ENCODE assay signal across 26 cellular contexts in the genomic region with DNA sequence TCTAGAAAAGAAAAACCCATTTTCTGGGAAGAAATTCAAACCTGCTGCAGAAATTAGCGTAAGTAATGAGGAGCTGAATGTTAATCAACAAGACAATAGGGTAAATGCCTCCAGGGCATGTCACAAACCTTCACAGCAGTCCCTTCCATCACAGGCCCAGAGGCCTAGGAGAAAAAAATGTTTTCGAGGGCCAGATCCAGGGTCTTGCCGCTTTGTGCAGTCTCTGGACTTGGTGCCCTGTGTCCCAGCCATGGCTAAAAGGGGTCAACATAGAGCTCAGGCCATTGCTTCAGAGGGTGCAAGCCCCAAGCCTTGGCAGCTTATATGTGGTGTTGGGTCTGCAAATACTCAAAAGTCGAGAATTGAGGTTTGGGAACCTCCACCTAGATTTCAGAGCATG.
DNase-seq lines count a peak whose midpoint lies in the region; ATAC-seq, FAIRE-seq and TF ChIP-seq lines count a peak whose summit lies in the region.
"Had no signal": no experiment of that assay in that cellular context is flagged by ENCODE, and none has a peak within 500 bp of the region (broad histone marks: within the 10 kb centered on the region; RNA-seq: fewer than 3 reads in every experiment).

No MANE protein-coding gene starts in this region.

- no peaks in the 10 kb centered on the region for H3K27me3 Mint-ChIP-seq in activated naive CD4-positive, alpha-beta T cell treated with anti-CD3 and anti-CD28 coated beads, Interleukin-2, amount 50 U/mL, for 24 hours
- no peaks in the 10 kb centered on the region for H3K27me3 Mint-ChIP-seq in natural killer cell (ENCODE audit: low read depth in 2 of 2)
- H3K27me3 Mint-ChIP-seq: CD4-positive, alpha-beta T cell; CD8-positive, alpha-beta memory T cell had no signal

- H2AFZ ChIP-seq in K562 (ENCODE audit: low read depth, low read length), result no peak overlapping the region

- H3K4me2 ChIP-seq in K562 (ENCODE audit: insufficient read depth, low read length) (no peak overlapping the region), mesendoderm (ENCODE audit: low read length) (no peak overlapping the region)
- H3K4me2 ChIP-seq: BLaER1 treated with 17β-estradiol and CSF1 and Interleukin-3, amounts not matched to agents 10 nM and 100 nM had no signal

- H3K56ac ChIP-seq in mesendoderm (ENCODE audit: low read length), result no peak overlapping the region

- peaks cover 89% of the 10 kb centered on the region for H3K36me3 ChIP-seq in K562 (ENCODE audit: control insufficient read depth, insufficient read depth, low read length)
- no peaks in the 10 kb centered on the region for H3K36me3 ChIP-seq in mesendoderm (ENCODE audit: control insufficient read depth, insufficient read depth, low read length)

- no peak overlapping the region for H2BK120ac ChIP-seq in mesendoderm (ENCODE audit: low read depth, low read length)

- no peak overlapping the region for H3K23ac ChIP-seq in mesendoderm (ENCODE audit: low read length)

- H2BK15ac ChIP-seq in mesendoderm (replicated peaks; ENCODE audit: low read depth), result no peak overlapping the region

- H3K4me3 ChIP-seq in K562 (no peak overlapping the region), mesendoderm (ENCODE audit: low read length) (no peak overlapping the region)
- H3K4me3 ChIP-seq: BLaER1 treated with 17β-estradiol and CSF1 and Interleukin-3, amounts not matched to agents 10 nM and 100 nM had no signal

- CTCF ChIA-PET in K562 (lab: Yijun Ruan, JAX; ENCODE audit: low intra/inter-chr PET ratio), result no interaction called here

- H3K9me3 Mint-ChIP-seq in activated naive CD4-positive, alpha-beta T cell treated with anti-CD3 and anti-CD28 coated beads, Interleukin-2, amount 50 U/mL, for 24 hours, result peaks cover 18% of the 10 kb centered on the region
- H3K9me3 Mint-ChIP-seq in natural killer cell, result no peaks in the 10 kb centered on the region

- H3K4me1 ChIP-seq in K562 (replicated peaks in 1 of 2; ENCODE audit: control insufficient read depth in 2 of 2, insufficient read depth in 2 of 2, low read length in 2 of 2), result no peaks in the 10 kb centered on the region
- H3K4me1 ChIP-seq in mesendoderm (ENCODE audit: control insufficient read depth, low read depth, low read length), result no peaks in the 10 kb centered on the region
- H3K4me1 ChIP-seq: BE2C had no signal

- H4K20me1 ChIP-seq in K562 (replicated peaks; ENCODE audit: control insufficient read depth, insufficient read depth, low read length), result no peaks in the 10 kb centered on the region
- H4K20me1 ChIP-seq: BLaER1 treated with 17β-estradiol and CSF1 and Interleukin-3, amounts not matched to agents 10 nM and 100 nM had no signal

- no peak for TF ChIP-seq RAD21 in K562 (CRISPR knock-in tag; conservative IDR thresholded peaks at IDR 0.05 in 1 of 2, IDR thresholded peaks at IDR 0.05 in 1 of 2)

- TF ChIP-seq CTCF in K562 (IDR thresholded peaks at IDR 0.05 in 2 of 3, conservative IDR thresholded peaks at IDR 0.05 in 1 of 3; ENCODE audit: insufficient read depth in 2 of 3, low read depth in 1 of 3, low read length in 3 of 3) (no peak), natural killer cell (IDR thresholded peaks at IDR 0.05) (no peak)

- H3K36me3 Mint-ChIP-seq in activated naive CD4-positive, alpha-beta T cell treated with anti-CD3 and anti-CD28 coated beads, Interleukin-2, amount 50 U/mL, for 24 hours, result peaks cover 24% of the 10 kb centered on the region
- peaks cover 9% of the 10 kb centered on the region for H3K36me3 Mint-ChIP-seq in natural killer cell

- H3K27me3 ChIP-seq in K562 (ENCODE audit: control insufficient read depth in 2 of 2, insufficient read depth in 2 of 2, low read length in 2 of 2) (no peaks in the 10 kb centered on the region), mesendoderm (ENCODE audit: insufficient read depth, low read length, poor library complexity) (no peaks in the 10 kb centered on the region)
- H3K27me3 ChIP-seq: BE2C; BLaER1 treated with 17β-estradiol and CSF1 and Interleukin-3, amounts not matched to agents 10 nM and 100 nM had no signal

- no peaks in the 10 kb centered on the region for H3K79me1 ChIP-seq in mesendoderm (ENCODE audit: low read length)

- H3K9ac ChIP-seq in K562 (ENCODE audit: insufficient read depth in 1 of 2, low read depth in 2 of 2, low read length in 2 of 2) (no peak overlapping the region), mesendoderm (ENCODE audit: low read length) (no peak overlapping the region)
- H3K9ac ChIP-seq: BLaER1 treated with 17β-estradiol and CSF1 and Interleukin-3, amounts not matched to agents 10 nM and 100 nM had no signal

- H3K4me1 Mint-ChIP-seq in activated naive CD4-positive, alpha-beta T cell treated with anti-CD3 and anti-CD28 coated beads, Interleukin-2, amount 50 U/mL, for 24 hours, result peaks cover 4% of the 10 kb centered on the region
- H3K4me1 Mint-ChIP-seq in natural killer cell, result peaks cover 3 to 4% of the 10 kb centered on the region in 2 donors

- no peak for ATAC-seq in K562
- ATAC-seq in natural killer cell, result no peak

- no peak overlapping the region for H2BK5ac ChIP-seq in mesendoderm (ENCODE audit: low read length)

- no peak for FAIRE-seq in K562 (lab: Jason Lieb, UNC)
- FAIRE-seq: A204.1, D721Med, GM12891, GM18507, H1 had no signal

- H4K5ac ChIP-seq in mesendoderm (ENCODE audit: low read length), result no peak overlapping the region

- H3K9me1 ChIP-seq in K562 (ENCODE audit: control insufficient read depth, insufficient read depth, low read length), result no peaks in the 10 kb centered on the region

- no peak overlapping the region for H4K8ac ChIP-seq in mesendoderm (ENCODE audit: low read depth, low read length)

- H2AK5ac ChIP-seq in mesendoderm (ENCODE audit: low read length), result no peak overlapping the region

- TF ChIP-seq EP300 in K562 (IDR thresholded peaks at IDR 0.05; ENCODE audit: low read length), result no peak

- POLR2A ChIA-PET in K562 (lab: Yijun Ruan, JAX), result no interaction called here

- DNase-seq in activated naive CD4-positive, alpha-beta T cell treated with anti-CD3 and anti-CD28 coated beads, Interleukin-2, amount 50 U/mL, for 16 hours, result no peak
- DNase-seq in K562 (ENCODE audit: extremely low read depth in 1 of 4, low spot score in 3 of 4), result no peak
- peak; percentile 37 for DNase-seq in mesendoderm
- no peak for DNase-seq in natural killer cell
- no peak for DNase-seq in NK-92 treated with Interleukin-12 subunit alpha and Interleukin-12 subunit beta, amount 100 ng/mL, for 24 hours (lab: John Stamatoyannopoulos, UW)
- no peak for DNase-seq in NCI-H524 (lab: John Stamatoyannopoulos, UW)
- DNase-seq: ACHN; AML-193; BE2C; CD4-positive, alpha-beta T cell; CD8-positive, alpha-beta memory T cell; DMS 273 treated with DMSO at 0.1 percent for 48 hours; DMS79; EL; GF-D8; H7; HCEC 1CT had no signal

- H3K79me2 ChIP-seq in K562 (ENCODE audit: control insufficient read depth, insufficient read depth, low read length) (no peaks in the 10 kb centered on the region), mesendoderm (ENCODE audit: control insufficient read depth, insufficient read depth, low read length) (no peaks in the 10 kb centered on the region)

- in situ Hi-C loops in K562 (cut with MboI), result no loop called here

- no peak overlapping the region for H3K18ac ChIP-seq in mesendoderm (ENCODE audit: low read length)

- H3K27ac Mint-ChIP-seq in activated naive CD4-positive, alpha-beta T cell treated with anti-CD3 and anti-CD28 coated beads, Interleukin-2, amount 50 U/mL, for 24 hours, result no peak overlapping the region
- H3K27ac Mint-ChIP-seq in natural killer cell, result no peak overlapping the region
- H3K27ac Mint-ChIP-seq: CD4-positive, alpha-beta T cell had no signal

- intact Hi-C loops in K562 (cut with micrococcal nuclease) (no loop called here), natural killer cell (cut with micrococcal nuclease) (no loop called here)

- H3K4me3 Mint-ChIP-seq in activated naive CD4-positive, alpha-beta T cell treated with anti-CD3 and anti-CD28 coated beads, Interleukin-2, amount 50 U/mL, for 24 hours, result peak overlapping the region; percentile 1
- H3K4me3 Mint-ChIP-seq in natural killer cell, result no peak overlapping the region
- H3K4me3 Mint-ChIP-seq: CD14-positive monocyte; CD4-positive, alpha-beta T cell; CD8-positive, alpha-beta memory T cell had no signal

- H3K9me3 ChIP-seq in K562 (replicated peaks; ENCODE audit: control insufficient read depth, insufficient read depth, low read depth, low read length), result 0 out of 2 replicates have a peak, but pooled peaks cover 2% of the 10 kb centered on the region
- H3K9me3 ChIP-seq: BE2C had no signal

- 95% methylated on average over 4 of the region's 4 CpGs for WGBS in K562 (ENCODE audit: insufficient coverage, low coverage, missing lambda C conversion rate)
- no CpG with 5 or more reads among the region's 4 CpGs for WGBS in mesendoderm (ENCODE audit: extremely low coverage, insufficient coverage, low lambda C conversion rate)

- BruUV-seq in K562 (replicated peaks; lab: Mats Ljungman, UMichigan), result no TSS peak

- no peak overlapping the region for H3K4ac ChIP-seq in mesendoderm (ENCODE audit: low read depth, low read length)

- H3K27ac ChIP-seq in K562 (ENCODE audit: extremely low read depth, low read depth, low read length), result no peak overlapping the region
- no peak overlapping the region for H3K27ac ChIP-seq in mesendoderm (ENCODE audit: low read depth, low read length)
- H3K27ac ChIP-seq: 22Rv1; BLaER1 treated with 17β-estradiol and CSF1 and Interleukin-3, amounts not matched to agents 10 nM and 100 nM had no signal

- no peak for TF ChIP-seq POLR2A in K562 (conservative IDR thresholded peaks at IDR 0.05)

TF ChIP-seq in K562, 482 proteins besides CTCF, POLR2A, EP300 and RAD21 (continues in another document):
- TF ChIP-seq, protein P1, sequence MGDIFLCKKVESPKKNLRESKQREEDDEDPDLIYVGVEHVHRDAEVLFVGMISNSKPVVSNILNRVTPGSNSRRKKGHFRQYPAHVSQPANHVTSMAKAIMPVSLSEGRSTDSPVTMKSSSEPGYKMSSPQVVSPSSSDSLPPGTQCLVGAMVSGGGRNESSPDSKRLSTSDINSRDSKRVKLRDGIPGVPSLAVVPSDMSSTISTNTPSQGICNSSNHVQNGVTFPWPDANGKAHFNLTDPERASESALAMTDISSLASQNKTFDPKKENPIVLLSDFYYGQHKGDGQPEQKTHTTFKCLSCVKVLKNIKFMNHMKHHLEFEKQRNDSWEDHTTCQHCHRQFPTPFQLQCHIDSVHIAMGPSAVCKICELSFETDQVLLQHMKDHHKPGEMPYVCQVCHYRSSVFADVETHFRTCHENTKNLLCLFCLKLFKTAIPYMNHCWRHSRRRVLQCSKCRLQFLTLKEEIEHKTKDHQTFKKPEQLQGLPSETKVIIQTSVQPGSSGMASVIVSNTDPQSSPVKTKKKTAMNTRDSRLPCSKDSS (IDR thresholded peaks at IDR 0.05; ENCODE audit: low read depth, partially characterized antibody), result peak; percentile 30
- TF ChIP-seq ZFP36 (IDR thresholded peaks at IDR 0.05; ENCODE audit: low read depth, low read length, partially characterized antibody) (peak; percentile 71), ZNF274 (IDR thresholded peaks at IDR 0.05; ENCODE audit: borderline replicate concordance, low read depth, low read length) (no peak), CC2D1A (IDR thresholded peaks at IDR 0.05) (peak; percentile 54; the same call in 1 of the 2 replicates)
